23 cellular contexts compared by ENCODE assay signal in genomic region chr11:15603208-15603607, GRCh38.
DNase-seq lines count a peak whose midpoint lies in the region; ATAC-seq and TF ChIP-seq lines count a peak whose summit lies in the region.
"Had no signal": no experiment of that assay in that cellular context is flagged by ENCODE, and none has a peak within 500 bp of the region (broad histone marks: within the 10 kb centered on the region; RNA-seq: fewer than 3 reads in every experiment).

No MANE protein-coding gene starts in this region.

- H3K4me1 ChIP-seq in heart left ventricle (peaks cover 4 to 28% (median 11%) of the 10 kb centered on the region in 12 donors), trophoblast cell (ENCODE audit: control insufficient read depth in 1 of 2, insufficient read depth in 2 of 2, low read length in 2 of 2) (no peaks in the 10 kb centered on the region), lower lobe of right lung (peaks cover 7% of the 10 kb centered on the region)

- H3K27ac ChIP-seq in heart left ventricle, result peak overlapping the region in 7 of 12 donors; percentile 11 to 67 (median 31)
- no peak overlapping the region for H3K27ac ChIP-seq in trophoblast cell (ENCODE audit: low read depth, low read length)
- no peak overlapping the region for H3K27ac ChIP-seq in lower lobe of right lung
- H3K27ac ChIP-seq: KMS-11 had no signal

- ATAC-seq in heart left ventricle (peak; percentile 64 to 78 (median 72)), lower lobe of right lung (no peak), left colon (no peak), GM19324 (IDR thresholded peaks at IDR 0.05; ENCODE audit: low FRiP score, unreplicated experiment) (no peak)
- ATAC-seq: activated T-cell treated with anti-CD3 and anti-CD28 coated beads, Interleukin-2, amount 50 U/mL, for 4 hours; left lobe of liver; mucosa of descending colon; stimulated activated memory B cell treated with anti-CD40 and anti-IgM and Interleukin-4, amounts not matched to agents 10 μg/mL and 1 μg/mL and 100 μg/mL, for 72 hours had no signal

- no peak overlapping the region for H4K12ac ChIP-seq in trophoblast cell (ENCODE audit: low read depth, low read length)

- 20 to 46% (median 36%) methylated on average over 4 of the region's 4 CpGs for WGBS in heart left ventricle, 4 donors
- no CpG with 5 or more reads among the region's 4 CpGs for WGBS in trophoblast cell (ENCODE audit: extremely low coverage, insufficient coverage, insufficient read length)

- intact Hi-C loops in heart left ventricle (cut with DNase I), result no loop called here
- intact Hi-C loops in lower lobe of right lung (cut with DNase I), result no loop called here
- intact Hi-C loops in left colon (cut with DNase I, micrococcal nuclease), result no loop called here

- H3K18ac ChIP-seq in trophoblast cell (ENCODE audit: low read length), result no peak overlapping the region

- peak overlapping the region; percentile 71 for H2AFZ ChIP-seq in trophoblast cell (ENCODE audit: insufficient read depth, low read length, poor library complexity)

- no peaks in the 10 kb centered on the region for H3K36me3 ChIP-seq in heart left ventricle
- H3K36me3 ChIP-seq in trophoblast cell (ENCODE audit: control insufficient read depth in 1 of 2, insufficient read depth in 2 of 2, low read length in 2 of 2), result no peaks in the 10 kb centered on the region
- no peaks in the 10 kb centered on the region for H3K36me3 ChIP-seq in lower lobe of right lung

- H3K9me3 ChIP-seq in heart left ventricle (no peaks in the 10 kb centered on the region), trophoblast cell (ENCODE audit: insufficient read depth, low read depth, low read length) (no peaks in the 10 kb centered on the region), lower lobe of right lung (no peaks in the 10 kb centered on the region)
- H3K9me3 ChIP-seq: mucosa of descending colon had no signal

- no peaks in the 10 kb centered on the region for H3K79me1 ChIP-seq in trophoblast cell (ENCODE audit: low read length)

- H3K79me2 ChIP-seq in trophoblast cell (ENCODE audit: control insufficient read depth, insufficient read depth, low read length, poor library complexity), result no peaks in the 10 kb centered on the region

- H4K8ac ChIP-seq in trophoblast cell (ENCODE audit: low read depth, low read length), result no peak overlapping the region

- no peak for TF ChIP-seq CTCF in heart left ventricle (IDR thresholded peaks at IDR 0.05)
- TF ChIP-seq CTCF in lower lobe of right lung (IDR thresholded peaks at IDR 0.05), result no peak

- DNase-seq in DMS153 treated with DMSO at 0.1 percent for 48 hours (lab: John Stamatoyannopoulos, UW; ENCODE audit: unreplicated experiment) (peak; percentile 6), NCI-H69 (lab: John Stamatoyannopoulos, UW) (peak; percentile 84), heart left ventricle (peak in 3 of 5 donors; percentile 56 to 72 (median 71)), trophoblast cell (no peak), T-helper 2 cell (no peak), lower lobe of right lung (no peak), left colon (no peak)
- DNase-seq: activated naive CD4-positive, alpha-beta T cell treated with Interleukin-2 at 50 U/mL for 16 hours; activated T-cell treated with anti-CD3 and anti-CD28 coated beads, Interleukin-2, amount 50 U/mL, for 4 hours; amniotic stem cell; cortex of kidney; endodermal cell; glutamatergic neuron; HCEC 1CT; mucosa of descending colon; OCI-M1; SHP77; stimulated activated CD4-positive, alpha-beta T cell treated with anti-CD3 and anti-CD28 coated beads, Interleukin-2, amount 100 ng/mL, for 24 hours; SW 1271 had no signal

- no peak overlapping the region for H3K4me2 ChIP-seq in trophoblast cell (ENCODE audit: low read length)
- H3K4me2 ChIP-seq: KMS-11 had no signal

- H4K91ac ChIP-seq in trophoblast cell (ENCODE audit: low read depth, low read length), result no peak overlapping the region

- H3K14ac ChIP-seq in trophoblast cell (ENCODE audit: low read length), result no peak overlapping the region

- no peak overlapping the region for H2AK5ac ChIP-seq in trophoblast cell (ENCODE audit: low read length)

- H3K4ac ChIP-seq in trophoblast cell (ENCODE audit: low read depth, low read length), result no peak overlapping the region

- no peak for TF ChIP-seq POLR2A in heart left ventricle (IDR thresholded peaks at IDR 0.05)

- H2BK120ac ChIP-seq in trophoblast cell (ENCODE audit: insufficient read depth, low read length, poor library complexity), result no peak overlapping the region

- H2BK5ac ChIP-seq in trophoblast cell (ENCODE audit: low read depth, low read length, poor library complexity), result no peak overlapping the region

- H3K4me3 ChIP-seq in heart left ventricle (no peak overlapping the region), trophoblast cell (ENCODE audit: low read depth, low read length) (no peak overlapping the region), lower lobe of right lung (no peak overlapping the region)
- H3K4me3 ChIP-seq: mucosa of descending colon had no signal

- no peak overlapping the region for H2BK12ac ChIP-seq in trophoblast cell (ENCODE audit: low read length)

- H3K27me3 ChIP-seq in heart left ventricle, result no peaks in the 10 kb centered on the region
- H3K27me3 ChIP-seq in trophoblast cell (ENCODE audit: insufficient read depth, low read length), result no peaks in the 10 kb centered on the region
- H3K27me3 ChIP-seq in lower lobe of right lung (ENCODE audit: low read depth), result no peaks in the 10 kb centered on the region

- H3K23ac ChIP-seq in trophoblast cell (ENCODE audit: low read length), result no peak overlapping the region

- no peak overlapping the region for H3K9ac ChIP-seq in trophoblast cell (ENCODE audit: low read length)
- H3K9ac ChIP-seq: KMS-11 had no signal

Comparison
In these comparisons a context has a peak if more than half of its experiments do, and no peak if none do; other contexts are left out.
1. DNase-seq: peak in DMS153 treated with DMSO at 0.1 percent for 48 hours (single experiment), NCI-H69 (single experiment) and heart left ventricle (3 of 5); none in trophoblast cell (0 of 2), T-helper 2 cell (0 of 5), lower lobe of right lung (single experiment) and left colon (0 of 2).
2. ATAC-seq: peak in heart left ventricle (4 of 4); none in lower lobe of right lung (0 of 2), left colon (single experiment) and GM19324 (single experiment).
3. H3K27ac ChIP-seq: peak in heart left ventricle (7 of 12); none in trophoblast cell (single experiment) and lower lobe of right lung (single experiment).